ENCODE assay signal across 9 cellular contexts in genomic region chr7:55133630-55134392, GRCh38.
DNase-seq lines count a peak whose midpoint lies in the region; ATAC-seq and TF ChIP-seq lines count a peak whose summit lies in the region.
"Had no signal": no experiment of that assay in that cellular context is flagged by ENCODE, and none has a peak within 500 bp of the region (broad histone marks: within the 10 kb centered on the region; RNA-seq: fewer than 3 reads in every experiment).

No MANE protein-coding gene starts in this region.

- DNase-seq in Calu3 (peak; percentile 80), SJCRH30 (peak; percentile 48 to 52), fibroblast of mammary gland (ENCODE audit: low read depth) (peak; percentile 99), psoas muscle (peak; percentile 67 to 78), pons (ENCODE audit: low spot score) (no peak), NCI-H774 (lab: John Stamatoyannopoulos, UW) (no peak)
- no peak for DNase-seq in effector memory CD8-positive, alpha-beta T cell
- DNase-seq: activated B cell treated with CpG ODN at 0.5 μM for 24 hours had no signal

- H3K36me3 ChIP-seq in SJCRH30 (no peaks in the 10 kb centered on the region), psoas muscle (ENCODE audit: insufficient read depth in 1 of 2, low read depth in 1 of 2) (no peaks in the 10 kb centered on the region)

- intact Hi-C loops in Calu3 (cut with micrococcal nuclease; ENCODE audit: unreplicated experiment): loop anchor here (2.0 to 5.0 kb wide), 6 partner anchors 59 to 362 kb away; no protein-coding TSS in a partner anchor
- intact Hi-C loops in psoas muscle (cut with DNase I): loop anchor here in 1 of 2 donors (5.0 kb wide), 1 partner anchor 67 kb away; no protein-coding TSS in a partner anchor

- H3K27ac ChIP-seq in SJCRH30 (peak overlapping the region; percentile 37), psoas muscle (peak overlapping the region; percentile 97)

- H3K4me3 ChIP-seq in SJCRH30 (no peak overlapping the region), fibroblast of mammary gland (ENCODE audit: control insufficient read depth, low read depth, low read length) (no peak overlapping the region), psoas muscle (no peak overlapping the region)

- H3K36me3 Mint-ChIP-seq in Calu3 (ENCODE audit: insufficient read depth, unreplicated experiment): peaks cover 34% of the 10 kb centered on the region
- H3K36me3 Mint-ChIP-seq in effector memory CD8-positive, alpha-beta T cell (ENCODE audit: insufficient read depth): peaks cover 3% of the 10 kb centered on the region

- H3K27me3 Mint-ChIP-seq in Calu3 (ENCODE audit: unreplicated experiment): no peaks in the 10 kb centered on the region
- peaks cover 22 to 43% of the 10 kb centered on the region in 2 donors for H3K27me3 Mint-ChIP-seq in effector memory CD8-positive, alpha-beta T cell

- TF ChIP-seq CTCF in Calu3 (IDR thresholded peaks at IDR 0.05; ENCODE audit: unreplicated experiment): no peak
- no peak for TF ChIP-seq CTCF in fibroblast of mammary gland (conservative IDR thresholded peaks at IDR 0.05; ENCODE audit: control insufficient read depth, insufficient read depth, low read depth, low read length)
- peak; percentile 16 for TF ChIP-seq CTCF in psoas muscle (IDR thresholded peaks at IDR 0.05)

- H3K9me3 ChIP-seq in SJCRH30 (replicated peaks) (no peaks in the 10 kb centered on the region), psoas muscle (peaks cover 3% of the 10 kb centered on the region)

- WGBS in psoas muscle, 3 donors: 37 to 58% (median 37%) methylated on average over 16 of the region's 16 CpGs

- H3K4me1 Mint-ChIP-seq in Calu3 (ENCODE audit: low read depth, unreplicated experiment): peaks cover 69% of the 10 kb centered on the region
- H3K4me1 Mint-ChIP-seq in effector memory CD8-positive, alpha-beta T cell (ENCODE audit: low read depth in 2 of 2): peaks cover 0 to 10% of the 10 kb centered on the region in 2 donors

- no peak for TF ChIP-seq POLR2A in GM18505 (IDR thresholded peaks at IDR 0.05; ENCODE audit: borderline replicate concordance, extremely low read depth, insufficient read depth, insufficient read length)

- no TSS peak for BruUV-seq in Calu3 (replicated peaks; lab: Mats Ljungman, UMichigan)

- H3K27me3 ChIP-seq in SJCRH30 (no peaks in the 10 kb centered on the region), psoas muscle (ENCODE audit: insufficient read depth in 3 of 3, low read length in 2 of 3) (no peaks in the 10 kb centered on the region)

- H3K4me3 Mint-ChIP-seq in Calu3 (ENCODE audit: low read depth, unreplicated experiment): peak overlapping the region; percentile 39
- no peak overlapping the region for H3K4me3 Mint-ChIP-seq in effector memory CD8-positive, alpha-beta T cell
- H3K4me3 Mint-ChIP-seq: activated B cell treated with CpG ODN at 0.5 μM for 24 hours had no signal

- H3K9me3 Mint-ChIP-seq in Calu3 (ENCODE audit: low read depth, unreplicated experiment): no peaks in the 10 kb centered on the region
- peaks cover 0 to 2% of the 10 kb centered on the region in 2 donors for H3K9me3 Mint-ChIP-seq in effector memory CD8-positive, alpha-beta T cell

- H3K4me1 ChIP-seq in SJCRH30: peaks cover 41% of the 10 kb centered on the region
- H3K4me1 ChIP-seq in psoas muscle: peaks cover 58% of the 10 kb centered on the region

- CTCF ChIA-PET in Calu3 (lab: Charles Lee): interaction anchor here (1.0 to 1.9 kb wide), 14 partner anchors 8 to 360 kb away, joined by 3 to 22 read pairs (median 6); no protein-coding TSS in a partner anchor

- peak overlapping the region; percentile 95 for H3K27ac Mint-ChIP-seq in Calu3 (ENCODE audit: unreplicated experiment)
- H3K27ac Mint-ChIP-seq in effector memory CD8-positive, alpha-beta T cell: no peak overlapping the region
- H3K27ac Mint-ChIP-seq: activated B cell treated with CpG ODN at 0.5 μM for 24 hours had no signal

- ATAC-seq in psoas muscle: peak; percentile 73 to 78 (median 76)
- ATAC-seq in effector memory CD8-positive, alpha-beta T cell (replicated peaks): no peak
- ATAC-seq in GM18505 (IDR thresholded peaks at IDR 0.05; ENCODE audit: unreplicated experiment): no peak

Comparison
In these comparisons a context has a peak if more than half of its experiments do, and no peak if none do; other contexts are left out.
1. DNase-seq: peak in Calu3 (single experiment), SJCRH30 (2 of 2), fibroblast of mammary gland (single experiment) and psoas muscle (2 of 2); none in pons (single experiment), NCI-H774 (single experiment) and effector memory CD8-positive, alpha-beta T cell (0 of 3).
2. ATAC-seq: peak in psoas muscle (4 of 4); none in effector memory CD8-positive, alpha-beta T cell (single experiment) and GM18505 (single experiment).